ENCODE assay signal across 23 cellular contexts in the genomic region with DNA sequence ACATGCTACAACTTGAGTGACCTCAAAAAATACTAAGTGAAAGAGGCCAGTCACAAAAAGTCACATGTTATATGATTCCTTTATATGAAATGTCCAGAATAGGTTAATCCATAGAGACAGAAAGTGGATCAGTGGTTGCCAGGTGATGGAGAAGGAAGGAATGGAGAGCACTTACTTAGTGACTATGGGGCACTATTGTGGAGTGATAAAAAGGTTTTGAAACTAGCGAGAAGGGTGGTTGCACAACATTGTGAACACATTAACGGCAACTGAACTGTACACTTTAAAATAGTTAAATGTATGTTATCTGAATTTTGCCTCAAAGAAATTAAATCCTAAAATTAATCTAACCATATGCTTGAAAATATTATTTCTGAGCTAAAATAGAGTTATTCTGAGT.
"Had no signal": no experiment of that assay in that cellular context is flagged by ENCODE, and none has a peak within 500 bp of the region (broad histone marks: within the 10 kb centered on the region; RNA-seq: fewer than 3 reads in every experiment).

No MANE protein-coding gene starts in this region.

- H3K27ac ChIP-seq: body of pancreas, sigmoid colon, thoracic aorta, upper lobe of left lung had no signal

- H3K27me3 ChIP-seq: body of pancreas, sigmoid colon, upper lobe of left lung had no signal

- DNase-seq: activated CD4-positive, alpha-beta memory T cell treated with anti-CD3 and anti-CD28 coated beads for 36 hours; activated CD4-positive, alpha-beta T cell treated with anti-CD3 and anti-CD28 coated beads for 48 hours; activated effector memory CD4-positive, alpha-beta T cell treated with Interleukin-2 at 50 U/mL for 16 hours; activated naive CD4-positive, alpha-beta T cell treated with anti-CD3 and anti-CD28 coated beads, Interleukin-2, amount 10 ng/mL, durations not matched to agents 7 days and 5 days; activated naive CD8-positive, alpha-beta T cell treated with anti-CD3 and anti-CD28 coated beads, Interleukin-2, amount 50 U/mL, for 24 hours; activated T-cell treated with anti-CD3 and anti-CD28 coated beads, Interleukin-2, amount 50 U/mL, for 48 hours; body of pancreas; central memory CD4-positive, alpha-beta T cell; effector memory CD4-positive, alpha-beta T cell; foreskin melanocyte; hypothalamus; naive B cell; occipital lobe; sigmoid colon; stimulated activated CD4-positive, alpha-beta T cell treated with anti-CD3 and anti-CD28 coated beads, Interleukin-4, amount 100 ng/mL, for 1 hour; stimulated activated naive CD4-positive, alpha-beta T cell; SW 1271; T-helper 17 cell; upper lobe of left lung had no signal

- H3K9me3 Mint-ChIP-seq: activated CD4-positive, alpha-beta memory T cell treated with anti-CD3 and anti-CD28 coated beads for 36 hours; activated naive CD4-positive, alpha-beta T cell treated with anti-CD3 and anti-CD28 coated beads, Interleukin-2, amount 10 ng/mL, durations not matched to agents 7 days and 5 days; activated naive CD8-positive, alpha-beta T cell treated with anti-CD3 and anti-CD28 coated beads, Interleukin-2, amount 50 U/mL, for 24 hours; naive B cell had no signal

- H3K27ac Mint-ChIP-seq: activated CD4-positive, alpha-beta memory T cell treated with anti-CD3 and anti-CD28 coated beads for 36 hours; activated naive CD4-positive, alpha-beta T cell treated with anti-CD3 and anti-CD28 coated beads, Interleukin-2, amount 10 ng/mL, durations not matched to agents 7 days and 5 days; activated naive CD8-positive, alpha-beta T cell treated with anti-CD3 and anti-CD28 coated beads, Interleukin-2, amount 50 U/mL, for 24 hours had no signal

- H3K9me3 ChIP-seq: body of pancreas, sigmoid colon, thoracic aorta, upper lobe of left lung had no signal

- H3K4me1 ChIP-seq: body of pancreas, sigmoid colon had no signal

- H3K4me3 Mint-ChIP-seq: activated CD4-positive, alpha-beta memory T cell treated with anti-CD3 and anti-CD28 coated beads for 36 hours; activated naive CD4-positive, alpha-beta T cell treated with anti-CD3 and anti-CD28 coated beads, Interleukin-2, amount 10 ng/mL, durations not matched to agents 7 days and 5 days; activated naive CD8-positive, alpha-beta T cell treated with anti-CD3 and anti-CD28 coated beads, Interleukin-2, amount 50 U/mL, for 24 hours; naive B cell; T-helper 17 cell had no signal

- ATAC-seq: activated naive CD8-positive, alpha-beta T cell treated with anti-CD3 and anti-CD28 coated beads, Interleukin-2, amount 50 U/mL, for 24 hours; body of pancreas; esophagus mucosa; T-helper 17 cell had no signal

- H3K4me1 Mint-ChIP-seq: activated naive CD4-positive, alpha-beta T cell treated with anti-CD3 and anti-CD28 coated beads, Interleukin-2, amount 10 ng/mL, durations not matched to agents 7 days and 5 days; activated naive CD8-positive, alpha-beta T cell treated with anti-CD3 and anti-CD28 coated beads, Interleukin-2, amount 50 U/mL, for 24 hours had no signal

- H3K27me3 Mint-ChIP-seq: activated CD4-positive, alpha-beta memory T cell treated with anti-CD3 and anti-CD28 coated beads for 36 hours; activated naive CD4-positive, alpha-beta T cell treated with anti-CD3 and anti-CD28 coated beads, Interleukin-2, amount 10 ng/mL, durations not matched to agents 7 days and 5 days; activated naive CD8-positive, alpha-beta T cell treated with anti-CD3 and anti-CD28 coated beads, Interleukin-2, amount 50 U/mL, for 24 hours; naive B cell; T-helper 17 cell had no signal

- H3K4me3 ChIP-seq: body of pancreas, sigmoid colon, thoracic aorta, upper lobe of left lung had no signal

- FAIRE-seq: colon, endothelial cell of umbilical vein had no signal
